8 cellular contexts compared by ENCODE assay signal in genomic region chr2:100142393-100142792, GRCh38. TPM values are rescaled to one million over a fixed set of nuclear protein-coding genes. Genes with fewer than 3 reads are reported as not detected.
DNase-seq lines count a peak whose midpoint lies in the region; ATAC-seq, FAIRE-seq and TF ChIP-seq lines count a peak whose summit lies in the region.

AFF3 (minus strand) TSS chr2:100142590; CDS start chr2:100104454, 38,136 bp downstream.

- H3K4me3 ChIP-seq in OCI-LY7 (ENCODE audit: low read depth, low read length, poor library complexity, severe bottlenecking), result peak within 1 kb of the TSS; percentile 91

- peaks cover 51% of the 10 kb centered on the region for H3K4me1 ChIP-seq in OCI-LY7 (ENCODE audit: insufficient read depth, low read length, poor library complexity, severe bottlenecking)

- no peak within 1 kb of the TSS; the same call in 1 of the 2 replicates for H2AFZ ChIP-seq in OCI-LY7 (ENCODE audit: low read length)

- no peaks in the 10 kb centered on the region for H3K9me3 Mint-ChIP-seq in central memory CD8-positive, alpha-beta T cell

- TF ChIP-seq CTCF in OCI-LY7 (conservative IDR thresholded peaks at IDR 0.05; ENCODE audit: low read length), result peak; percentile 17; the same call in 1 of the 2 replicates

- DNase-seq in OCI-LY7 (ENCODE audit: low spot score) (peak; percentile 99), DMS79 (lab: John Stamatoyannopoulos, UW) (no peak), HTR-8/SVneo (ENCODE audit: insufficient read length, low spot score) (no peak), NCI-H2107 (lab: John Stamatoyannopoulos, UW) (no peak)
- DNase-seq in central memory CD8-positive, alpha-beta T cell (ENCODE audit: low spot score in 2 of 2), result no peak
- peak; percentile 13 for DNase-seq in stimulated activated CD8-positive, alpha-beta memory T cell treated with anti-CD3 and anti-CD28 coated beads, Interleukin-4, amount 100 ng/mL, for 24 hours (ENCODE audit: low read depth)

- H3K27ac Mint-ChIP-seq in central memory CD8-positive, alpha-beta T cell (ENCODE audit: low read depth), result peak within 1 kb of the TSS; percentile 44

- no peaks in the 10 kb centered on the region for H3K9me2 ChIP-seq in OCI-LY7 (ENCODE audit: insufficient read depth, low read length)

- H3K36me3 Mint-ChIP-seq in central memory CD8-positive, alpha-beta T cell (ENCODE audit: insufficient read depth), result peaks cover 3% of the 10 kb centered on the region

- peak within 1 kb of the TSS; percentile 98 for H3K4me2 ChIP-seq in OCI-LY7 (ENCODE audit: low read length)

- CTCF ChIA-PET in OCI-LY7 (lab: Charles Lee; ENCODE audit: unreplicated experiment), result interaction anchor here (0.5 to 1.4 kb wide), 6 partner anchors 8 to 405 kb away, joined by 3 to 5 read pairs (median 4); no protein-coding TSS in a partner anchor

- no TSS peak for BruUV-seq in OCI-LY7 (replicated peaks; lab: Mats Ljungman, UMichigan)

- peak within 1 kb of the TSS; percentile 98 for H3K27ac ChIP-seq in OCI-LY7 (ENCODE audit: low read depth, low read length, poor library complexity, severe bottlenecking)

- intact Hi-C loops in OCI-LY7 (cut with micrococcal nuclease; ENCODE audit: unreplicated experiment), result loop anchor here (1.0 to 10.0 kb wide), 4 partner anchors 28 to 422 kb away; partner anchors contain the start of gene PDCL3

- H3K79me2 ChIP-seq in OCI-LY7 (ENCODE audit: insufficient read depth, low read depth, low read length), result peaks cover 49% of the 10 kb centered on the region

- peak; percentile 95 for ATAC-seq in GM18505 (IDR thresholded peaks at IDR 0.05; ENCODE audit: unreplicated experiment)
- peak; percentile 98 for ATAC-seq in HG02763 (IDR thresholded peaks at IDR 0.05; ENCODE audit: unreplicated experiment)
- ATAC-seq in central memory CD8-positive, alpha-beta T cell (replicated peaks; ENCODE audit: extremely low read depth, poor library complexity, severe bottlenecking), result peak; percentile 79

- peaks cover 48% of the 10 kb centered on the region for H3K36me3 ChIP-seq in OCI-LY7 (ENCODE audit: insufficient read depth, low read length)

- H3K9me3 ChIP-seq in OCI-LY7 (ENCODE audit: low read length), result no peaks in the 10 kb centered on the region

- peaks cover 19% of the 10 kb centered on the region for H4K20me1 ChIP-seq in OCI-LY7 (ENCODE audit: insufficient read depth, low read length)

- peak; percentile 39 for TF ChIP-seq POLR2A in GM18505 (IDR thresholded peaks at IDR 0.05; ENCODE audit: borderline replicate concordance, extremely low read depth, insufficient read depth, insufficient read length)

- H3K4me1 Mint-ChIP-seq in central memory CD8-positive, alpha-beta T cell, result peaks cover 25% of the 10 kb centered on the region

- H3K27me3 Mint-ChIP-seq in central memory CD8-positive, alpha-beta T cell, result peaks cover 10% of the 10 kb centered on the region

- POLR2A ChIA-PET in OCI-LY7 (lab: Charles Lee), result interaction anchor here (0.5 to 4.6 kb wide), 10 partner anchors 8 to 315 kb away, joined by 3 to 29 read pairs (median 8); no protein-coding TSS in a partner anchor

- FAIRE-seq in HTR-8/SVneo (lab: Jason Lieb, UNC), result no peak

- peak within 1 kb of the TSS; percentile 81 for H3K4me3 Mint-ChIP-seq in central memory CD8-positive, alpha-beta T cell

RNA-seq across cellular contexts. Expression of gene AFF3, which starts in this region (rescaled TPM):
- total RNA-seq in OCI-LY7 (2014; rRNA removed; shearing (Covaris generic)), result 133 and 162 TPM in 2 replicates
- total RNA-seq in OCI-LY7 (2022), result 131 and 162 TPM in 2 replicates

Comparison
In these comparisons a context has a peak if more than half of its experiments do, and no peak if none do; other contexts are left out.
1. DNase-seq: peak in OCI-LY7 (single experiment) and stimulated activated CD8-positive, alpha-beta memory T cell treated with anti-CD3 and anti-CD28 coated beads, Interleukin-4, amount 100 ng/mL, for 24 hours (single experiment); none in central memory CD8-positive, alpha-beta T cell (0 of 2), DMS79 (single experiment), HTR-8/SVneo (single experiment) and NCI-H2107 (single experiment).
2. Peak in every context shown above with its lines, with median percentiles within 50 percentile points of each other: ATAC-seq.